In genomic region chrX:112642349-112642748, GRCh38 we compare ENCODE assay signal across 8 cellular contexts. TPM values are rescaled to one million over a fixed set of nuclear protein-coding genes. Genes with fewer than 3 reads are reported as not detected.
DNase-seq lines count a peak whose midpoint lies in the region; ATAC-seq and TF ChIP-seq lines count a peak whose summit lies in the region.

No MANE protein-coding gene starts in this region.

- intact Hi-C loops in activated T-helper 2 cell treated with anti-CD3 and anti-CD28 coated beads, Interferon-gamma antibody, Interleukin-2, Interleukin-4, amounts not matched to agents 10 μg/mL and 5 μg/mL and 100 μg/mL, durations not matched to agents 14 hours and 24 hours and 36 hours (cut with micrococcal nuclease), result loop anchor here (5.0 to 10.0 kb wide), 2 partner anchors 212 to 770 kb away; no protein-coding TSS in a partner anchor

- no peaks in the 10 kb centered on the region for H3K9me3 Mint-ChIP-seq in activated T-helper 2 cell treated with anti-CD3 and anti-CD28 coated beads, Interferon-gamma antibody, Interleukin-2, Interleukin-4, amounts not matched to agents 10 μg/mL and 5 μg/mL and 100 μg/mL, durations not matched to agents 14 hours and 24 hours and 36 hours

- no peaks in the 10 kb centered on the region for H3K36me3 Mint-ChIP-seq in activated T-helper 2 cell treated with anti-CD3 and anti-CD28 coated beads, Interferon-gamma antibody, Interleukin-2, Interleukin-4, amounts not matched to agents 10 μg/mL and 5 μg/mL and 100 μg/mL, durations not matched to agents 14 hours and 24 hours and 36 hours (ENCODE audit: low read depth)

- H3K27ac Mint-ChIP-seq in activated T-helper 2 cell treated with anti-CD3 and anti-CD28 coated beads, Interferon-gamma antibody, Interleukin-2, Interleukin-4, amounts not matched to agents 10 μg/mL and 5 μg/mL and 100 μg/mL, durations not matched to agents 14 hours and 24 hours and 36 hours, result no peak overlapping the region

- POLR2A ChIA-PET in RWPE1 (lab: Yijun Ruan, JAX; ENCODE audit: low non-redundant PET), result no interaction called here

- no peak overlapping the region for H3K4me3 Mint-ChIP-seq in activated T-helper 2 cell treated with anti-CD3 and anti-CD28 coated beads, Interferon-gamma antibody, Interleukin-2, Interleukin-4, amounts not matched to agents 10 μg/mL and 5 μg/mL and 100 μg/mL, durations not matched to agents 14 hours and 24 hours and 36 hours (ENCODE audit: low read depth)

- no peaks in the 10 kb centered on the region for H3K27me3 Mint-ChIP-seq in activated T-helper 2 cell treated with anti-CD3 and anti-CD28 coated beads, Interferon-gamma antibody, Interleukin-2, Interleukin-4, amounts not matched to agents 10 μg/mL and 5 μg/mL and 100 μg/mL, durations not matched to agents 14 hours and 24 hours and 36 hours (ENCODE audit: low read depth)

- TF ChIP-seq CTCF in LNCaP clone FGC (IDR thresholded peaks at IDR 0.05; ENCODE audit: control insufficient read depth, extremely low read depth, insufficient read depth) (peak; percentile 70), RWPE1 (conservative IDR thresholded peaks at IDR 0.05; ENCODE audit: low read depth) (peak; percentile 42)

- ATAC-seq in GM18867 (IDR thresholded peaks at IDR 0.05; ENCODE audit: unreplicated experiment), result peak; percentile 61

- no peak overlapping the region for H3K4me3 ChIP-seq in LNCaP clone FGC (ENCODE audit: low read depth, low read length)

- DNase-seq in CD1c-positive myeloid dendritic cell (ENCODE audit: extremely low spot score), result peak; percentile 39
- peak; percentile 21 for DNase-seq in LNCaP clone FGC (ENCODE audit: low read depth)
- peak; percentile 19 for DNase-seq in RWPE1 (ENCODE audit: low spot score)
- DNase-seq in central memory CD4-positive, alpha-beta T cell, result peak; percentile 16
- peak; percentile 67 for DNase-seq in islet precursor cell
- DNase-seq in stimulated activated CD4-positive, alpha-beta T cell treated with anti-CD3 and anti-CD28 coated beads, Interleukin-4, amount 100 ng/mL, for 24 hours, result peak; percentile 11
- DNase-seq in activated T-helper 2 cell treated with anti-CD3 and anti-CD28 coated beads, Interferon-gamma antibody, Interleukin-2, Interleukin-4, amounts not matched to agents 10 μg/mL and 5 μg/mL and 100 μg/mL, durations not matched to agents 14 hours and 24 hours and 36 hours (ENCODE audit: low spot score), result no peak

- peaks cover 6% of the 10 kb centered on the region for H3K4me1 Mint-ChIP-seq in activated T-helper 2 cell treated with anti-CD3 and anti-CD28 coated beads, Interferon-gamma antibody, Interleukin-2, Interleukin-4, amounts not matched to agents 10 μg/mL and 5 μg/mL and 100 μg/mL, durations not matched to agents 14 hours and 24 hours and 36 hours (ENCODE audit: low read depth)

- CTCF ChIA-PET in RWPE1 (lab: Yijun Ruan, JAX), result interaction anchor here (0.6 kb wide), 1 partner anchor 1951 kb away, joined by 4 read pairs; no protein-coding TSS in a partner anchor

- H3K27ac ChIP-seq in RWPE1, result no peak overlapping the region

RNA-seq across cellular contexts. Expression of gene LHFPL1, which starts 37.4 kb away (rescaled TPM):
- total RNA-seq in activated T-helper 2 cell treated with anti-CD3 and anti-CD28 coated beads, Interferon-gamma antibody, Interleukin-2, Interleukin-4, amounts not matched to agents 10 μg/mL and 5 μg/mL and 100 μg/mL, durations not matched to agents 14 hours and 24 hours and 36 hours, result not detected in 2 replicates
